13 cellular contexts compared by ENCODE assay signal in genomic region chr9:71352837-71353236, GRCh38.
"Had no signal": no experiment of that assay in that cellular context is flagged by ENCODE, and none has a peak within 500 bp of the region (broad histone marks: within the 10 kb centered on the region; RNA-seq: fewer than 3 reads in every experiment).

No MANE protein-coding gene starts in this region.

- H3K9me3 ChIP-seq: ascending aorta, heart right ventricle, left lung, thyroid gland had no signal

- H3K4me3 ChIP-seq: ascending aorta, coronary artery, heart right ventricle, left lung, thyroid gland had no signal

- H3K27ac ChIP-seq: ascending aorta, coronary artery, heart right ventricle, left lung, thyroid gland had no signal

- DNase-seq: activated CD4-positive, alpha-beta T cell treated with anti-CD3 and anti-CD28 coated beads, Interleukin-2, amount 50 U/mL, for 4 hours; activated gamma-delta T cell; erythroblast; left lung; midbrain; nucleus accumbens; stimulated activated CD4-positive, alpha-beta T cell treated with anti-CD3 and anti-CD28 coated beads, Interleukin-1b, Interleukin-23, amount 100 ng/mL, for 48 hours; stimulated activated CD8-positive, alpha-beta memory T cell treated with anti-CD3 and anti-CD28 coated beads, Interleukin-4, amount 100 ng/mL, for 48 hours; stimulated activated naive CD4-positive, alpha-beta T cell; thyroid gland had no signal

- H3K27me3 ChIP-seq: ascending aorta, heart right ventricle, left lung, thyroid gland had no signal

- H3K36me3 ChIP-seq: ascending aorta, heart right ventricle, left lung, thyroid gland had no signal

- H3K4me1 ChIP-seq: ascending aorta, heart right ventricle, left lung, thyroid gland had no signal
